ENCODE assay signal across 24 cellular contexts in genomic region chr9:133578524-133579230, GRCh38. TPM values are rescaled to one million over a fixed set of nuclear protein-coding genes. Genes with fewer than 3 reads are reported as not detected.
DNase-seq lines count a peak whose midpoint lies in the region; ATAC-seq and TF ChIP-seq lines count a peak whose summit lies in the region.
"Had no signal": no experiment of that assay in that cellular context is flagged by ENCODE, and none has a peak within 500 bp of the region (broad histone marks: within the 10 kb centered on the region; RNA-seq: fewer than 3 reads in every experiment).

No MANE protein-coding gene starts in this region.

- H3K23ac ChIP-seq in IMR-90 (ENCODE audit: low read depth, low read length), result no peak overlapping the region

- CTCF ChIA-PET in IMR-90 (lab: Yijun Ruan, JAX), result no interaction called here

- intact Hi-C loops in Right ventricle myocardium inferior (cut with DNase I), result no loop called here
- intact Hi-C loops in IMR-90 (cut with micrococcal nuclease), result no loop called here
- intact Hi-C loops in esophagus squamous epithelium (cut with DNase I), result no loop called here

- H3K36me3 ChIP-seq in right atrium auricular region (no peaks in the 10 kb centered on the region), IMR-90 (ENCODE audit: control insufficient read depth, insufficient read depth, low read length) (no peaks in the 10 kb centered on the region), esophagus squamous epithelium (no peaks in the 10 kb centered on the region)

- no peak overlapping the region for H3K4ac ChIP-seq in IMR-90 (ENCODE audit: low read depth, low read length)

- H4K91ac ChIP-seq in IMR-90 (ENCODE audit: insufficient read depth, low read depth, low read length), result no peak overlapping the region

- POLR2A ChIA-PET in IMR-90 (lab: Charles Lee; ENCODE audit: unreplicated experiment), result no interaction called here

- no peak overlapping the region for H4K5ac ChIP-seq in IMR-90 (ENCODE audit: low read depth, low read length)

- TF ChIP-seq POLR2A in IMR-90 (IDR thresholded peaks at IDR 0.05; ENCODE audit: low read depth, low read length) (no peak), esophagus squamous epithelium (IDR thresholded peaks at IDR 0.05) (no peak)

- no peak for TF ChIP-seq RAD21 in IMR-90 (IDR thresholded peaks at IDR 0.05; ENCODE audit: low read length)

- no peak overlapping the region for H3K14ac ChIP-seq in IMR-90 (replicated peaks; ENCODE audit: low read depth, low read length)

- H3K9ac ChIP-seq in IMR-90 (ENCODE audit: low read depth, low read length), result no peak overlapping the region
- H3K9ac ChIP-seq: GM23248, KMS-11 had no signal

- H3K4me3 ChIP-seq in right atrium auricular region (no peak overlapping the region), IMR-90 (ENCODE audit: insufficient read depth, low read depth, low read length) (no peak overlapping the region), esophagus squamous epithelium (no peak overlapping the region)
- H3K4me3 ChIP-seq: GM12878, GM23248 had no signal

- no TSS peak for BruUV-seq in IMR-90 (replicated peaks; lab: Mats Ljungman, UMichigan)

- peak overlapping the region; percentile 5 for H2AFZ ChIP-seq in IMR-90 (replicated peaks; ENCODE audit: low read length, poor library complexity)
- H2AFZ ChIP-seq: GM23248 had no signal

- no peak overlapping the region for H2AK5ac ChIP-seq in IMR-90 (ENCODE audit: low read depth, low read length)

- H3K9me1 ChIP-seq in IMR-90 (ENCODE audit: insufficient read depth, low read length), result no peaks in the 10 kb centered on the region

- H3K18ac ChIP-seq in IMR-90 (ENCODE audit: low read depth, low read length), result no peak overlapping the region

- no peak overlapping the region for H3K4me2 ChIP-seq in IMR-90 (ENCODE audit: low read depth, low read length)
- H3K4me2 ChIP-seq: KMS-11 had no signal

- H3K27ac ChIP-seq in right atrium auricular region (peak overlapping the region in 1 of 2 donors; percentile 16), IMR-90 (ENCODE audit: insufficient read depth, low read length) (no peak overlapping the region), temporal lobe (ENCODE audit: low read depth, low read length) (peak overlapping the region; percentile 45), esophagus squamous epithelium (no peak overlapping the region)
- H3K27ac ChIP-seq: GM23248, KMS-11 had no signal

- ATAC-seq in Right ventricle myocardium inferior (no peak), IMR-90 (ENCODE audit: low read depth) (no peak)

- H3K9me3 ChIP-seq in right atrium auricular region (no peaks in the 10 kb centered on the region), IMR-90 (ENCODE audit: control insufficient read depth, insufficient read depth, low read length) (no peaks in the 10 kb centered on the region), esophagus squamous epithelium (no peaks in the 10 kb centered on the region)

- H3K27me3 ChIP-seq in right atrium auricular region (no peaks in the 10 kb centered on the region), IMR-90 (ENCODE audit: control insufficient read depth, insufficient read depth, low read length) (peaks cover 32% of the 10 kb centered on the region; the same call in 1 of the 2 replicates), esophagus squamous epithelium (peaks cover 0 to 52% (median 0%) of the 10 kb centered on the region in 4 donors)

- peaks cover 0 to 45% of the 10 kb centered on the region in 2 donors for H3K4me1 ChIP-seq in right atrium auricular region
- H3K4me1 ChIP-seq in IMR-90 (ENCODE audit: control insufficient read depth, insufficient read depth, low read length), result peaks cover 4% of the 10 kb centered on the region; the same call in 1 of the 2 replicates
- peaks cover 0 to 22% (median 5%) of the 10 kb centered on the region in 3 donors for H3K4me1 ChIP-seq in esophagus squamous epithelium

- no peaks in the 10 kb centered on the region for H4K20me1 ChIP-seq in IMR-90 (ENCODE audit: insufficient read depth, low read length)

- dilution Hi-C loops in IMR-90 (cut with HindIII; ENCODE audit: low sequenced_read_pairs, unreplicated experiment), result no loop called here

- H2BK15ac ChIP-seq in IMR-90 (ENCODE audit: low read depth, low read length), result no peak overlapping the region

- no peak overlapping the region for H4K8ac ChIP-seq in IMR-90 (ENCODE audit: low read depth in 2 of 2, low read length in 2 of 2)

- WGBS in IMR-90 (ENCODE audit: extremely low coverage in 2 of 2, insufficient read length in 1 of 2), 2 experiments, result 76% methylated on average over 18 of the region's 23 CpGs; no CpG with 5 or more reads in 1 of the 2 experiments
- 60% methylated on average over 2 of the region's 23 CpGs; no CpG with 5 or more reads in 1 of the 2 donors for WGBS in esophagus squamous epithelium, 2 donors

- in situ Hi-C loops in IMR-90 (cut with MboI; ENCODE audit: low sequenced_read_pairs), result no loop called here

- no peak for TF ChIP-seq CTCF in right atrium auricular region (IDR thresholded peaks at IDR 0.05)
- TF ChIP-seq CTCF in IMR-90 (conservative IDR thresholded peaks at IDR 0.05; ENCODE audit: low read depth, low read length), result no peak
- TF ChIP-seq CTCF in esophagus squamous epithelium (IDR thresholded peaks at IDR 0.05), result no peak

- H3K56ac ChIP-seq in IMR-90 (ENCODE audit: extremely low read depth, insufficient read depth, low read length), result no peak overlapping the region

- DNase-seq in Right ventricle myocardium inferior (ENCODE audit: missing footprints) (peak; percentile 76), right atrium auricular region (ENCODE audit: low spot score) (no peak), IMR-90 (no peak), left kidney (ENCODE audit: low read depth, low spot score) (peak; percentile 65), NCI-H2196 (lab: John Stamatoyannopoulos, UW; ENCODE audit: unreplicated experiment) (no peak), esophagus squamous epithelium (lab: John Stamatoyannopoulos, UW) (no peak), medulla oblongata (ENCODE audit: extremely low spot score) (no peak)
- DNase-seq: 8988T; Calu3; CD4-positive, alpha-beta memory T cell; GM23248; MV-4-11; NCI-H1417; NCI-H187; NCI-H2107; NCI-H2227 treated with DMSO at 0.1 percent for 48 hours; NCI-H510A treated with DMSO at 0.1 percent for 48 hours; NCI-H774; SIG-M5 had no signal

- no peak overlapping the region for H2AK9ac ChIP-seq in IMR-90 (replicated peaks; ENCODE audit: low read depth, low read length, poor library complexity)

- H3K79me1 ChIP-seq in IMR-90 (ENCODE audit: low read depth in 1 of 2, low read length in 2 of 2), result no peaks in the 10 kb centered on the region

- H2BK20ac ChIP-seq in IMR-90 (ENCODE audit: low read depth, low read length), result no peak overlapping the region

- no peak overlapping the region for H2BK120ac ChIP-seq in IMR-90 (ENCODE audit: low read depth, low read length)

- H2BK5ac ChIP-seq in IMR-90 (ENCODE audit: low read depth, low read length, poor library complexity, severe bottlenecking), result no peak overlapping the region

TF ChIP-seq in IMR-90, 13 proteins besides CTCF, POLR2A, EP300 and RAD21 (continues in another document):
- TF ChIP-seq CHD1 (IDR thresholded peaks at IDR 0.05; ENCODE audit: low read depth, low read length) (no peak), FOS (IDR thresholded peaks at IDR 0.05; ENCODE audit: low read depth, low read length) (no peak), SMC3 (IDR thresholded peaks at IDR 0.05; ENCODE audit: low read depth, low read length) (no peak), RFX5 (IDR thresholded peaks at IDR 0.05; ENCODE audit: low read depth, low read length) (no peak), ELK1 (IDR thresholded peaks at IDR 0.05; ENCODE audit: borderline replicate concordance, low read depth, low read length) (no peak), MAFK (IDR thresholded peaks at IDR 0.05; ENCODE audit: low read depth, low read length) (no peak), MAZ (IDR thresholded peaks at IDR 0.05; ENCODE audit: borderline replicate concordance, low read depth, low read length) (no peak), CEBPB (IDR thresholded peaks at IDR 0.05; ENCODE audit: low read depth, low read length) (no peak)

RNA-seq across cellular contexts. Expression of gene FAM163B, which starts 30.5 kb away (rescaled TPM):
- total RNA-seq in Right ventricle myocardium inferior, result 0.22 TPM
- 1 to 10 TPM in 1 of 2 donors, not detected in 1; 1.7 TPM for total RNA-seq in right atrium auricular region
- not detected in 2 replicates for total RNA-seq in IMR-90 (2012; rRNA removed)
- not detected in 2 replicates for polyA plus RNA-seq in IMR-90 (2012; rRNA removed)
- not detected in 2 replicates for polyA plus RNA-seq in IMR-90 (2012; cell fraction: cytosol; rRNA removed)
- not detected in 2 replicates for polyA plus RNA-seq in IMR-90 (2012; cell fraction: nucleus; rRNA removed; ENCODE audit: low replicate concordance)
- 18.9 TPM for total RNA-seq in temporal lobe
- not detected for total RNA-seq in esophagus squamous epithelium
- total RNA-seq: Calu3; CD4-positive, alpha-beta memory T cell; GM12878; GM23248 had no signal
- polyA plus RNA-seq: AG04450; CD4-positive, alpha-beta memory T cell; GM12878; GM23248 had no signal

RNA-seq across cellular contexts. Expression of gene ADAMTSL2, which starts 44.2 kb away (rescaled TPM):
- total RNA-seq in Right ventricle myocardium inferior, result 9.5 TPM
- total RNA-seq in right atrium auricular region, result 10 to 100 TPM in 1 of 2 donors, 1 to 10 TPM in 1; 4.9 to 27.7 TPM
- total RNA-seq in IMR-90 (2012; rRNA removed), result not detected in 2 replicates
- polyA plus RNA-seq in IMR-90 (2012; rRNA removed), result not detected in 2 replicates
- polyA plus RNA-seq in IMR-90 (2012; cell fraction: cytosol; rRNA removed), result 0.02 TPM in 1 of 2 replicates, not detected in the other
- 0.04 TPM in 1 of 2 replicates, not detected in the other for polyA plus RNA-seq in IMR-90 (2012; cell fraction: nucleus; rRNA removed; ENCODE audit: low replicate concordance)
- total RNA-seq in temporal lobe, result 2.7 TPM
- total RNA-seq in esophagus squamous epithelium, result 1 to 10 TPM; 1.1 to 2.1 (median 1.4) TPM
- total RNA-seq: GM12878 had no signal
- polyA plus RNA-seq: AG04450, GM23248 had no signal

RNA-seq across cellular contexts. Expression of gene MYMK, which starts 53.9 kb away (rescaled TPM):
- total RNA-seq in Right ventricle myocardium inferior (not detected), right atrium auricular region (not detected), IMR-90 (2012; rRNA removed) (not detected in 2 replicates), temporal lobe (not detected), esophagus squamous epithelium (not detected)
- not detected in 2 replicates for polyA plus RNA-seq in IMR-90 (2012; rRNA removed)
- not detected in 2 replicates for polyA plus RNA-seq in IMR-90 (2012; cell fraction: cytosol; rRNA removed)
- polyA plus RNA-seq in IMR-90 (2012; cell fraction: nucleus; rRNA removed; ENCODE audit: low replicate concordance), result not detected in 2 replicates
- total RNA-seq: Calu3; CD4-positive, alpha-beta memory T cell; GM12878; GM23248; RPMI7951 had no signal
- polyA plus RNA-seq: AG04450; CD4-positive, alpha-beta memory T cell; GM12878; GM23248 had no signal

RNA-seq across cellular contexts. Expression of gene DBH, which starts 57.5 kb away (rescaled TPM):
- total RNA-seq in Right ventricle myocardium inferior (not detected), right atrium auricular region (not detected), IMR-90 (2012; rRNA removed) (not detected in 2 replicates), temporal lobe (not detected), esophagus squamous epithelium (not detected)
- polyA plus RNA-seq in IMR-90 (2012; rRNA removed), result not detected in 2 replicates
- not detected in 2 replicates for polyA plus RNA-seq in IMR-90 (2012; cell fraction: cytosol; rRNA removed)
- polyA plus RNA-seq in IMR-90 (2012; cell fraction: nucleus; rRNA removed; ENCODE audit: low replicate concordance), result not detected in 2 replicates
- total RNA-seq: Calu3, GM12878, GM23248, RPMI7951 had no signal
- polyA plus RNA-seq: AG04450, GM12878, GM23248 had no signal

Comparison
In these comparisons a context has a peak if more than half of its experiments do, and no peak if none do; other contexts are left out.
1. DNase-seq: peak in Right ventricle myocardium inferior (single experiment) and left kidney (single experiment); none in right atrium auricular region (single experiment), IMR-90 (single experiment), NCI-H2196 (single experiment), esophagus squamous epithelium (single experiment) and medulla oblongata (single experiment).